ENCODE assay signal across 8 cellular contexts in the genomic region with DNA sequence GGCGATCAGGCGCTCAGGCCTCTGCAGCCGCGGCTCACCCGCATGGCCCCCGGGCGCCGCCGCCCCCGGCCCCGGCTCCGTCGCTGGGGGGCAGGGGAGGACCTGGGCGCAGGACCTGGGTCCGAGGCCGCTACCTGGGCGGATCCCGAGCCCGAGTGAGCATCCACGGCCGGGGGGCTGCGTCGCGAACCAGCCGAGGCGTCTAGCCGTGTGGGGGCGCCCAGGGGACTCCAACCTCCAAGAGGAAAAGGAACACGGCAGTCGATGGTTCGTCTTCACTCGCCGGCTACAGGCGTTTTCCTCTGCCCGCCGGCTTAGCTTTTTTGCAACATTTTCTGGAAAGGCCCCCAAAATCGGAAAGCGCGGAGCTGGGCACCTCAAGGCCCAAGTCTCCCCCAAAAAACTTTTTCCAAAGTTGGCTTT. TPM values are rescaled to one million over a fixed set of nuclear protein-coding genes. Genes with fewer than 3 reads are reported as not detected.
DNase-seq lines count a peak whose midpoint lies in the region; ATAC-seq, FAIRE-seq and TF ChIP-seq lines count a peak whose summit lies in the region.

No MANE protein-coding gene starts in this region.

- H4K20me1 ChIP-seq in astrocyte (ENCODE audit: insufficient read depth, low read length) = peaks cover 4% of the 10 kb centered on the region

- H3K79me2 ChIP-seq in astrocyte (ENCODE audit: insufficient read depth, low read length) = no peaks in the 10 kb centered on the region

- H3K9me3 ChIP-seq in astrocyte (ENCODE audit: insufficient read depth, low read depth, low read length) (no peaks in the 10 kb centered on the region), right lobe of liver (no peaks in the 10 kb centered on the region), mucosa of descending colon (no peaks in the 10 kb centered on the region)

- H3K27me3 ChIP-seq in astrocyte (ENCODE audit: insufficient read depth, low read length) (peaks cover 45% of the 10 kb centered on the region), right lobe of liver (no peaks in the 10 kb centered on the region)

- H3K4me1 Mint-ChIP-seq in astrocyte (ENCODE audit: low read depth, unreplicated experiment) (peaks cover 16% of the 10 kb centered on the region), type B pancreatic cell (ENCODE audit: unreplicated experiment) (peaks cover 27% of the 10 kb centered on the region)

- WGBS in right lobe of liver (ENCODE audit: insufficient coverage, low coverage, low lambda C conversion rate, missing lambda C conversion rate) = 0% methylated on average over 6 of the region's 39 CpGs

- peaks cover 2% of the 10 kb centered on the region for H3K36me3 Mint-ChIP-seq in astrocyte (ENCODE audit: low read depth, unreplicated experiment)
- no peaks in the 10 kb centered on the region for H3K36me3 Mint-ChIP-seq in type B pancreatic cell

- intact Hi-C loops in right lobe of liver (cut with DNase I) = loop anchor here in 1 of 2 donors (10.0 kb wide), 1 partner anchor 71 kb away; the partner anchor contains the start of gene RPL3
- intact Hi-C loops in mucosa of descending colon (cut with DNase I, micrococcal nuclease) = no loop called here

- H3K9ac ChIP-seq in astrocyte (ENCODE audit: low read length) = no peak overlapping the region

- peak overlapping the region; percentile 83 for H3K4me3 Mint-ChIP-seq in astrocyte (ENCODE audit: unreplicated experiment)
- peak overlapping the region; percentile 86 for H3K4me3 Mint-ChIP-seq in type B pancreatic cell

- H3K36me3 ChIP-seq in astrocyte (ENCODE audit: insufficient read depth, low read length) = no peaks in the 10 kb centered on the region
- H3K36me3 ChIP-seq in right lobe of liver = no peaks in the 10 kb centered on the region
- H3K36me3 ChIP-seq in mucosa of descending colon (ENCODE audit: low read depth) = no peaks in the 10 kb centered on the region

- no peak for ATAC-seq in right lobe of liver
- ATAC-seq in mucosa of descending colon = no peak

- no peak overlapping the region for H2AFZ ChIP-seq in astrocyte (ENCODE audit: low read depth, low read length)

- TF ChIP-seq POLR2A in right lobe of liver (IDR thresholded peaks at IDR 0.05) = no peak

- H3K9me3 Mint-ChIP-seq in astrocyte (ENCODE audit: unreplicated experiment) = no peaks in the 10 kb centered on the region
- H3K9me3 Mint-ChIP-seq in type B pancreatic cell = no peaks in the 10 kb centered on the region

- no peak for FAIRE-seq in astrocyte (lab: Jason Lieb, UNC)

- TF ChIP-seq CTCF in astrocyte (IDR thresholded peaks at IDR 0.05; ENCODE audit: insufficient read depth, low read depth, low read length) (no peak), right lobe of liver (IDR thresholded peaks at IDR 0.05) (no peak), type B pancreatic cell (conservative IDR thresholded peaks at IDR 0.05) (no peak), mucosa of descending colon (IDR thresholded peaks at IDR 0.05) (no peak)

- no peak overlapping the region for H3K27ac Mint-ChIP-seq in astrocyte (ENCODE audit: unreplicated experiment)
- H3K27ac Mint-ChIP-seq in type B pancreatic cell = no peak overlapping the region

- H3K4me3 ChIP-seq in astrocyte (ENCODE audit: insufficient read depth, low read depth, low read length) (peak overlapping the region; percentile 33), right lobe of liver (peak overlapping the region; percentile 48 to 53 (median 51)), mucosa of descending colon (no peak overlapping the region)

- peak; percentile 39 for DNase-seq in activated T-cell treated with anti-CD3 and anti-CD28 coated beads, Interleukin-2, amount 50 U/mL, for 1 hour
- DNase-seq in activated T-cell treated with anti-CD3 and anti-CD28 coated beads for 4 hours (no peak), astrocyte (ENCODE audit: low read depth) (no peak), right lobe of liver (no peak), type B pancreatic cell (ENCODE audit: extremely low spot score, unreplicated experiment) (no peak), RPMI8226 (no peak), mucosa of descending colon (no peak), NCI-H1436 (lab: John Stamatoyannopoulos, UW) (no peak)

- H3K27me3 Mint-ChIP-seq in astrocyte (ENCODE audit: low read depth, unreplicated experiment) = peaks cover 14% of the 10 kb centered on the region
- H3K27me3 Mint-ChIP-seq in type B pancreatic cell = peaks cover 54% of the 10 kb centered on the region

- H3K4me1 ChIP-seq in astrocyte (ENCODE audit: insufficient read depth, low read length) (peaks cover 12% of the 10 kb centered on the region), right lobe of liver (peaks cover 0 to 25% (median 4%) of the 10 kb centered on the region in 4 donors), mucosa of descending colon (ENCODE audit: low read depth) (peaks cover 49% of the 10 kb centered on the region)

- no peak overlapping the region for H3K27ac ChIP-seq in astrocyte (ENCODE audit: low read depth, low read length)
- H3K27ac ChIP-seq in right lobe of liver = peak overlapping the region in 1 of 3 donors; percentile 66

- H3K4me2 ChIP-seq in astrocyte (ENCODE audit: low read length) = peak overlapping the region; percentile 78

RNA-seq across cellular contexts. Expression of gene PDGFB, which starts 0.7 kb away (rescaled TPM):
- 17.0 and 27.3 TPM in 2 replicates for total RNA-seq in astrocyte
- 10 to 100 TPM in 1 of 6 experiments, 1 to 10 TPM in 4, under 1 TPM in 1; 0.90 to 10.2 (median 3.3) TPM for total RNA-seq in right lobe of liver
- 2.9 and 5.1 TPM in 2 replicates for total RNA-seq in type B pancreatic cell (ENCODE audit: low replicate concordance)
- total RNA-seq in mucosa of descending colon = 10 to 100 TPM in 1 of 3 donors, 1 to 10 TPM in 2; 1.8 to 16.6 (median 5.4) TPM
